In the genomic region with DNA sequence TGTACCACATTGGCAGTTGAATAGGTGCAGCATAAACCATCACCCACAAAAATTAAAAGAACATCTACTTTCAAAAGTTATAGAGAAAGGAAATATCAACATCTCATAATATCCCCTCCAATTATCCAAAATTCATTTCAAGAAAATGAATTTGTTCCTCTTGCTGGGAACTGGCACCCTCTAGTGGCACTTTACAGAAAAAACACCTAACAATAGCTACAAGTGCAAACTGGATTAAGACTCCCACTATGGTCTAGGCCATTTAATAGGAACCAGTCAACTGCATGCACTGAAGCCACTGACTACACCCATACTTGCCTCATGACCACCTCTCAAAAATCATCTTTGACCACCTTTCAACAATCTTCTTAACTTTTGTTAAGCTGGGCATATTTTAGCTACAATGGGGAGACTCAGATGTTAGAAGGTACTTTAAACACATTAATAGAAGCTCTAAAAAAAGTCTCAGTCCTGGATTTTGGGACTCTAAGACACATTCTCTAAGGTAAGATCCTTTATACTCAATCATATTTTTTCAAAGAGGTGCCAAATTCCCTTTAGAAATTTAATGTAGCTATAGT, we compare ENCODE assay signal across 8 cellular contexts. TPM values are rescaled to one million over a fixed set of nuclear protein-coding genes. Genes with fewer than 3 reads are reported as not detected.
DNase-seq lines count a peak whose midpoint lies in the region; ATAC-seq and TF ChIP-seq lines count a peak whose summit lies in the region.

No MANE protein-coding gene starts in this region.

- H3K9me3 Mint-ChIP-seq in stimulated activated effector memory CD8-positive, alpha-beta T cell treated with anti-CD3 and anti-CD28 coated beads, Interleukin-12 subunit alpha, Interleukin-12 subunit beta, amount 100 ng/mL, for 72 hours, result no peaks in the 10 kb centered on the region

- peak overlapping the region; percentile 39 for H3K27ac Mint-ChIP-seq in stimulated activated effector memory CD8-positive, alpha-beta T cell treated with anti-CD3 and anti-CD28 coated beads, Interleukin-12 subunit alpha, Interleukin-12 subunit beta, amount 100 ng/mL, for 72 hours

- H3K4me3 ChIP-seq in DOHH2 (ENCODE audit: low read length), result no peak overlapping the region
- H3K4me3 ChIP-seq in hepatocyte, result no peak overlapping the region

- 0 out of 2 replicates have a peak, but pooled peaks cover 5% of the 10 kb centered on the region for H3F3A ChIP-seq in DOHH2 (ENCODE audit: control insufficient read depth, insufficient read depth)

- no peaks in the 10 kb centered on the region for H3K27me3 ChIP-seq in DOHH2 (ENCODE audit: control insufficient read depth, low read length)
- no peaks in the 10 kb centered on the region for H3K27me3 ChIP-seq in hepatocyte

- no peak overlapping the region for H2AFZ ChIP-seq in hepatocyte

- H3K9me2 ChIP-seq in DOHH2 (replicated peaks; ENCODE audit: control insufficient read depth, low read length), result no peaks in the 10 kb centered on the region
- H3K9me2 ChIP-seq in hepatocyte (replicated peaks; ENCODE audit: insufficient read depth), result no peaks in the 10 kb centered on the region

- H3K36me3 Mint-ChIP-seq in stimulated activated effector memory CD8-positive, alpha-beta T cell treated with anti-CD3 and anti-CD28 coated beads, Interleukin-12 subunit alpha, Interleukin-12 subunit beta, amount 100 ng/mL, for 72 hours, result peaks cover 98% of the 10 kb centered on the region

- H3K4me3 Mint-ChIP-seq in stimulated activated effector memory CD8-positive, alpha-beta T cell treated with anti-CD3 and anti-CD28 coated beads, Interleukin-12 subunit alpha, Interleukin-12 subunit beta, amount 100 ng/mL, for 72 hours, result no peak overlapping the region

- H3K9me3 ChIP-seq in DOHH2 (ENCODE audit: control insufficient read depth, insufficient read depth, low read length) (no peaks in the 10 kb centered on the region), hepatocyte (ENCODE audit: low read depth) (no peaks in the 10 kb centered on the region)

- H3K36me3 ChIP-seq in DOHH2 (ENCODE audit: control insufficient read depth, low read length) (peaks cover 51% of the 10 kb centered on the region), hepatocyte (replicated peaks; ENCODE audit: insufficient read depth, low read depth) (no peaks in the 10 kb centered on the region)

- H3K4me1 Mint-ChIP-seq in stimulated activated effector memory CD8-positive, alpha-beta T cell treated with anti-CD3 and anti-CD28 coated beads, Interleukin-12 subunit alpha, Interleukin-12 subunit beta, amount 100 ng/mL, for 72 hours, result peaks cover 19% of the 10 kb centered on the region

- H3K79me2 ChIP-seq in DOHH2 (ENCODE audit: control insufficient read depth, low read length) (no peaks in the 10 kb centered on the region), hepatocyte (no peaks in the 10 kb centered on the region)

- H4K20me1 ChIP-seq in DOHH2 (ENCODE audit: control insufficient read depth, insufficient read depth, low read depth, low read length) (no peaks in the 10 kb centered on the region), hepatocyte (ENCODE audit: insufficient read depth, poor library complexity, severe bottlenecking) (no peaks in the 10 kb centered on the region)

- no peak overlapping the region for H3K4me2 ChIP-seq in DOHH2 (ENCODE audit: low read length)
- H3K4me2 ChIP-seq in hepatocyte, result no peak overlapping the region

- peak; percentile 88 for TF ChIP-seq CTCF in DOHH2 (IDR thresholded peaks at IDR 0.05; ENCODE audit: low read depth, low read length, poor library complexity, severe bottlenecking)
- TF ChIP-seq CTCF in hepatocyte (IDR thresholded peaks at IDR 0.05; ENCODE audit: poor library complexity), result peak; percentile 82

- DNase-seq in HCEC 1CT (peak; percentile 52), NCI-H345 treated with DMSO at 0.1 percent for 48 hours (lab: John Stamatoyannopoulos, UW; ENCODE audit: unreplicated experiment) (peak; percentile 12), amniotic epithelial cell (ENCODE audit: low read depth) (peak; percentile 49), hepatocyte (ENCODE audit: low spot score) (peak; percentile 59), NCI-H1092 (lab: John Stamatoyannopoulos, UW) (no peak)
- peak in 1 of 2 donors; percentile 57 for DNase-seq in stimulated activated effector memory CD8-positive, alpha-beta T cell treated with anti-CD3 and anti-CD28 coated beads, Interleukin-12 subunit alpha, Interleukin-12 subunit beta, amount 100 ng/mL, for 72 hours (ENCODE audit: low spot score in 2 of 2)

- peaks cover 17% of the 10 kb centered on the region for H3K4me1 ChIP-seq in DOHH2 (ENCODE audit: control insufficient read depth, low read length)
- H3K4me1 ChIP-seq in hepatocyte (ENCODE audit: insufficient read depth), result no peaks in the 10 kb centered on the region

- peak; percentile 43 for ATAC-seq in stimulated activated effector memory CD8-positive, alpha-beta T cell treated with anti-CD3 and anti-CD28 coated beads, Interleukin-12 subunit alpha, Interleukin-12 subunit beta, amount 100 ng/mL, for 72 hours
- ATAC-seq in GM18909 (IDR thresholded peaks at IDR 0.05; ENCODE audit: poor library complexity, unreplicated experiment), result no peak

- H3K27ac ChIP-seq in DOHH2 (ENCODE audit: low read depth, low read length) (no peak overlapping the region), hepatocyte (no peak overlapping the region)

RNA-seq across cellular contexts. Expression of gene TRAF6, which starts 17.3 kb away (rescaled TPM):
- total RNA-seq in hepatocyte, result 12.7 and 13.4 TPM in 2 replicates
- polyA plus RNA-seq in hepatocyte, result 9.5 TPM in 2 replicates
